Comparison of ENCODE assay signal across 10 cellular contexts in the genomic region with DNA sequence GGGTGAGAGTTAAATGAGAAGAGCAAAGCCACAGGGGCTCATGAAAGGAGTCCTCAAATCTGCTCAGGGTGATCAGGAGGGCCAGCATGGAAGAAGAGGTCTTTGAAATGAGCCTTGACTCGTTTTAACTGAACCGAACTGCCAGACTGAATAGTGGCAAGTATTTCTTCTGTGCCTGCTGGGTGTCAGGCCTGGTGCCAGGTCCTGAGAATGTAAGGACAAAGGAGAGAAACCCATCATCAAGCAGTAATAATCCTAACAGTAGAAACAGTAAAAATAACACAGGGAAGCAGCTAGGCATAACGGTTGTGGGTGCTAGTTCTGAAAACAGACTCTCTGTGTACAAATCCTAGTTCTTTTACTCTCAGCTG. TPM values are rescaled to one million over a fixed set of nuclear protein-coding genes. Genes with fewer than 3 reads are reported as not detected.
DNase-seq lines count a peak whose midpoint lies in the region; ATAC-seq and TF ChIP-seq lines count a peak whose summit lies in the region.
"Had no signal": no experiment of that assay in that cellular context is flagged by ENCODE, and none has a peak within 500 bp of the region (broad histone marks: within the 10 kb centered on the region; RNA-seq: fewer than 3 reads in every experiment).

No MANE protein-coding gene starts in this region.

- no peaks in the 10 kb centered on the region for H3K27me3 Mint-ChIP-seq in Caco-2 (ENCODE audit: insufficient read depth, unreplicated experiment)

- H3K27ac ChIP-seq in Panc1 (ENCODE audit: low read length): peak overlapping the region; percentile 99
- H3K27ac ChIP-seq in dorsolateral prefrontal cortex: peak overlapping the region in 54 of 59 donors; percentile 13 to 90 (median 69)
- peak overlapping the region; percentile 51 for H3K27ac ChIP-seq in trophoblast cell (ENCODE audit: low read depth, low read length)

- no peaks in the 10 kb centered on the region for H3K9me3 ChIP-seq in Caco-2
- H3K9me3 ChIP-seq in Panc1 (ENCODE audit: control insufficient read depth, insufficient read depth, low read depth, low read length): no peaks in the 10 kb centered on the region
- H3K9me3 ChIP-seq in trophoblast cell (ENCODE audit: insufficient read depth, low read depth, low read length): no peaks in the 10 kb centered on the region

- peak overlapping the region; percentile 64 for H3K4ac ChIP-seq in trophoblast cell (ENCODE audit: low read depth, low read length)

- H3K36me3 Mint-ChIP-seq in Caco-2 (ENCODE audit: insufficient read depth, unreplicated experiment): no peaks in the 10 kb centered on the region
- H3K36me3 Mint-ChIP-seq: WTC11 had no signal

- intact Hi-C loops in Caco-2 (cut with micrococcal nuclease; ENCODE audit: unreplicated experiment): loop anchor here (1.0 kb wide), 1 partner anchor 19 kb away; no protein-coding TSS in a partner anchor
- intact Hi-C loops in Panc1 (cut with micrococcal nuclease; ENCODE audit: unreplicated experiment): no loop called here
- intact Hi-C loops in dorsolateral prefrontal cortex (cut with DNase I): loop anchor here in 1 of 2 donors (5.0 kb wide), 2 partner anchors 42 to 62 kb away; a partner anchor contains a TSS

- H2BK12ac ChIP-seq in trophoblast cell (ENCODE audit: low read length): peak overlapping the region; percentile 95

- peaks cover 19% of the 10 kb centered on the region for H3K79me1 ChIP-seq in trophoblast cell (ENCODE audit: low read length)

- H3K4me2 ChIP-seq in trophoblast cell (ENCODE audit: low read length): no peak overlapping the region

- H4K8ac ChIP-seq in trophoblast cell (ENCODE audit: low read depth, low read length): peak overlapping the region; percentile 48

- H3K23ac ChIP-seq in trophoblast cell (ENCODE audit: low read length): no peak overlapping the region

- H3K36me3 ChIP-seq in Caco-2 (ENCODE audit: control insufficient read depth, insufficient read depth, low read length) (no peaks in the 10 kb centered on the region), Panc1 (ENCODE audit: control insufficient read depth, insufficient read depth, low read length) (no peaks in the 10 kb centered on the region), trophoblast cell (ENCODE audit: control insufficient read depth in 1 of 2, insufficient read depth in 2 of 2, low read length in 2 of 2) (no peaks in the 10 kb centered on the region)

- no peaks in the 10 kb centered on the region for H3K9me3 Mint-ChIP-seq in Caco-2 (ENCODE audit: unreplicated experiment)
- H3K9me3 Mint-ChIP-seq: WTC11 had no signal

- no TSS peak for BruUV-seq in Caco-2 (replicated peaks; lab: Mats Ljungman, UMichigan)
- BruUV-seq in Panc1 (replicated peaks; lab: Mats Ljungman, UMichigan): no TSS peak

- H3K18ac ChIP-seq in trophoblast cell (ENCODE audit: low read length): no peak overlapping the region

- H3K4me1 ChIP-seq in Caco-2: peaks cover 17% of the 10 kb centered on the region
- H3K4me1 ChIP-seq in Panc1 (ENCODE audit: control insufficient read depth, insufficient read depth, low read length): peaks cover 67% of the 10 kb centered on the region
- H3K4me1 ChIP-seq in trophoblast cell (ENCODE audit: control insufficient read depth in 1 of 2, insufficient read depth in 2 of 2, low read length in 2 of 2): peaks cover 21 to 24% of the 10 kb centered on the region in 2 experiments

- peak overlapping the region; percentile 58 for H3K14ac ChIP-seq in trophoblast cell (ENCODE audit: low read length)

- peak overlapping the region; percentile 10 for H3K27ac Mint-ChIP-seq in Caco-2 (ENCODE audit: unreplicated experiment)

- WGBS in trophoblast cell (ENCODE audit: extremely low coverage, insufficient coverage, insufficient read length): no CpG with 5 or more reads among the region's 3 CpGs

- peak overlapping the region; percentile 64 for H2AK5ac ChIP-seq in trophoblast cell (ENCODE audit: low read length)

- CTCF ChIA-PET in Caco-2 (lab: Charles Lee): no interaction called here
- CTCF ChIA-PET in Panc1 (lab: Charles Lee): no interaction called here

- DNase-seq in Caco-2: no peak
- no peak for DNase-seq in Panc1 (ENCODE audit: low read depth, low spot score)
- no peak for DNase-seq in dorsolateral prefrontal cortex
- DNase-seq in trophoblast cell: no peak
- DNase-seq in HPDE6-E6E7 (ENCODE audit: extremely low spot score): no peak
- no peak for DNase-seq in germinal center (ENCODE audit: low spot score)
- DNase-seq: NCI-H526 had no signal

- ATAC-seq in Panc1 (0 out of 2 replicates have a peak, but pooled peaks have one; percentile 4), HG03565 (IDR thresholded peaks at IDR 0.05; ENCODE audit: unreplicated experiment) (no peak), GM21447 (IDR thresholded peaks at IDR 0.05; ENCODE audit: unreplicated experiment) (no peak)
- ATAC-seq: WTC11 had no signal

- H3K9ac ChIP-seq in trophoblast cell (ENCODE audit: low read length): no peak overlapping the region

- in situ Hi-C loops in Panc1 (cut with HindIII; ENCODE audit: low pct_unique_long_range_greater_than_20kb, low sequenced_read_pairs): no loop called here

- H2BK5ac ChIP-seq in trophoblast cell (ENCODE audit: low read depth, low read length, poor library complexity): peak overlapping the region; percentile 44

- no peak for TF ChIP-seq CTCF in Caco-2 (IDR thresholded peaks at IDR 0.05; ENCODE audit: insufficient read depth in 1 of 2, low read depth in 1 of 2, low read length in 1 of 2, severe bottlenecking in 1 of 2, unreplicated experiment in 1 of 2)
- no peak for TF ChIP-seq CTCF in Panc1 (IDR thresholded peaks at IDR 0.05)
- TF ChIP-seq CTCF in dorsolateral prefrontal cortex (IDR thresholded peaks at IDR 0.05 in 54 of 56, conservative IDR thresholded peaks at IDR 0.05 in 2 of 56; ENCODE audit: low read depth in 1 of 56, partially characterized antibody in 56 of 56): no peak

- H3K4me3 ChIP-seq in Caco-2 (ENCODE audit: low read depth, low read length) (no peak overlapping the region), Panc1 (ENCODE audit: low read depth in 2 of 2, low read length in 2 of 2) (no peak overlapping the region), dorsolateral prefrontal cortex (no peak overlapping the region), trophoblast cell (ENCODE audit: low read depth, low read length) (no peak overlapping the region)

- peak overlapping the region; percentile 79 for H4K91ac ChIP-seq in trophoblast cell (ENCODE audit: low read depth, low read length)

- POLR2A ChIA-PET in Caco-2 (lab: Charles Lee): interaction anchor here (0.9 kb wide), 1 partner anchor 39 kb away, joined by 6 read pairs; no protein-coding TSS in a partner anchor
- POLR2A ChIA-PET in Panc1 (lab: Charles Lee): interaction anchor here (0.6 to 1.3 kb wide), 3 partner anchors 17 to 524 kb away, joined by 3 to 6 read pairs (median 5); no protein-coding TSS in a partner anchor

- H2AFZ ChIP-seq in trophoblast cell (ENCODE audit: insufficient read depth, low read length, poor library complexity): no peak overlapping the region

- H3K4me3 Mint-ChIP-seq in Caco-2 (ENCODE audit: unreplicated experiment): no peak overlapping the region
- H3K4me3 Mint-ChIP-seq: WTC11 had no signal

- no peak overlapping the region for H4K12ac ChIP-seq in trophoblast cell (ENCODE audit: low read depth, low read length)

- H3K4me1 Mint-ChIP-seq in Caco-2 (ENCODE audit: low read depth, unreplicated experiment): peaks cover 21% of the 10 kb centered on the region

- H3K79me2 ChIP-seq in trophoblast cell (ENCODE audit: control insufficient read depth, insufficient read depth, low read length, poor library complexity): no peaks in the 10 kb centered on the region

- H3K27me3 ChIP-seq in Caco-2 (replicated peaks; ENCODE audit: control insufficient read depth, insufficient read depth, low read length): no peaks in the 10 kb centered on the region
- no peaks in the 10 kb centered on the region for H3K27me3 ChIP-seq in Panc1 (ENCODE audit: control insufficient read depth, insufficient read depth, low read length)
- no peaks in the 10 kb centered on the region for H3K27me3 ChIP-seq in dorsolateral prefrontal cortex
- H3K27me3 ChIP-seq in trophoblast cell (ENCODE audit: insufficient read depth, low read length): no peaks in the 10 kb centered on the region

- peak overlapping the region; percentile 81 for H2BK120ac ChIP-seq in trophoblast cell (ENCODE audit: insufficient read depth, low read length, poor library complexity)

RNA-seq across cellular contexts. Expression of a gene that starts 40.4 kb away (rescaled TPM):
- total RNA-seq in Caco-2 (2022) (51.5 and 54.8 TPM in 2 replicates), Panc1 (2021; ENCODE audit: unreplicated experiment) (394 TPM), dorsolateral prefrontal cortex (10 to 100 TPM; 14.8 to 63.4 (median 37.5) TPM)
- polyA plus RNA-seq in Panc1 (2012; ENCODE audit: insufficient read length): 255 TPM
- polyA plus RNA-seq in trophoblast cell (2013): 49.5 and 54.4 TPM in 2 replicates
